9 cellular contexts compared by ENCODE assay signal in the genomic region with DNA sequence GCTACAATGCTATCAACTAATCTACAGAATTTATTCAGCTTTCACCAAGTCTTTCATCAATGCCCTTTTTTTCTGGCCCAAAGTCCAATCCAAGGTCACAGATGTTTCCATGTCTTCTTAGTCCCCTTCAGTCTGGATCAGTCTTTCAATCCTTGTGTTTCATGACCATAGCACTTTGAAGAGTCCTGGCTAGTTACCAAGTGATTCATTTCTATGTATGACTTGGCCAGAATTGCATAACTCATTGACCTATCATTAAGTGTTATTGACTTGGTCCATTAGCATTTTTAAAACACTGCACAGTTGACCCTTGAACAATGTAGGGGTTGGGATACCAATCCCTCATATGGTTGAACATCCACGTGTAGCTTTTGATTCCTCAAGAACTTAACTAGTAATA. TPM values are rescaled to one million over a fixed set of nuclear protein-coding genes. Genes with fewer than 3 reads are reported as not detected.
A peak's percentile ranks its signal among the peaks of the same experiment; 100 is the strongest.
DNase-seq lines count a peak whose midpoint lies in the region; ATAC-seq, FAIRE-seq and TF ChIP-seq lines count a peak whose summit lies in the region.
"Not testable (repeated sequence)": the region's sequence is repeated elsewhere in the genome, so short reads cannot be mapped to it uniquely, and the experiment has no call there.
"Had no signal": no experiment of that assay in that cellular context is flagged by ENCODE, and none has a peak within 500 bp of the region (broad histone marks: within the 10 kb centered on the region; RNA-seq: fewer than 3 reads in every experiment).

No MANE protein-coding gene starts in this region.

- not testable (repeated sequence) for H3K9ac ChIP-seq in astrocyte (ENCODE audit: low read length)

- not testable (repeated sequence) for H3K4me2 ChIP-seq in astrocyte (ENCODE audit: low read length)

- not testable (repeated sequence) for H4K20me1 ChIP-seq in astrocyte (ENCODE audit: insufficient read depth, low read length)

- H3K27me3 Mint-ChIP-seq in astrocyte (ENCODE audit: low read depth, unreplicated experiment) = not testable (repeated sequence)

- H3K9me3 ChIP-seq in astrocyte (ENCODE audit: insufficient read depth, low read depth, low read length) = not testable (repeated sequence)

- not testable (repeated sequence) for H3K27ac Mint-ChIP-seq in astrocyte (ENCODE audit: unreplicated experiment)

- not testable (repeated sequence) for H3K27me3 ChIP-seq in astrocyte (ENCODE audit: insufficient read depth, low read length)

- FAIRE-seq in astrocyte (lab: Jason Lieb, UNC) = peak; percentile 81

- not testable (repeated sequence) for H3K27ac ChIP-seq in astrocyte (ENCODE audit: low read depth, low read length)

- H3K4me1 Mint-ChIP-seq in astrocyte (ENCODE audit: low read depth, unreplicated experiment) = not testable (repeated sequence)

- not testable (repeated sequence) for H3K36me3 Mint-ChIP-seq in astrocyte (ENCODE audit: low read depth, unreplicated experiment)

- not testable (repeated sequence) for H2AFZ ChIP-seq in astrocyte (ENCODE audit: low read depth, low read length)

- not testable (repeated sequence) for H3K9me3 Mint-ChIP-seq in astrocyte (ENCODE audit: unreplicated experiment)

- not testable (repeated sequence) for H3K4me3 Mint-ChIP-seq in astrocyte (ENCODE audit: unreplicated experiment)

- peak; percentile 37 for ATAC-seq in omental fat pad (ENCODE audit: low FRiP score)

- TF ChIP-seq CTCF in astrocyte (IDR thresholded peaks at IDR 0.05; ENCODE audit: insufficient read depth, low read depth, low read length); fibroblast of pulmonary artery (IDR thresholded peaks at IDR 0.05; ENCODE audit: low read length, missing control alignments); omental fat pad (IDR thresholded peaks at IDR 0.05): not testable (repeated sequence)

- not testable (repeated sequence) for H3K4me1 ChIP-seq in astrocyte (ENCODE audit: insufficient read depth, low read length)

- not testable (repeated sequence) for H3K36me3 ChIP-seq in astrocyte (ENCODE audit: insufficient read depth, low read length)

- DNase-seq in ELR (ENCODE audit: low read depth) = peak; percentile 19
- DNase-seq in M059J (ENCODE audit: low read depth) = peak; percentile 3
- not testable (repeated sequence) for DNase-seq in astrocyte (ENCODE audit: low read depth); omental fat pad (ENCODE audit: low spot score)
- peak; percentile 15 for DNase-seq in dermis blood vessel endothelial cell
- peak; percentile 26 for DNase-seq in fibroblast of pulmonary artery (ENCODE audit: low read depth)

- not testable (repeated sequence) for H3K4me3 ChIP-seq in astrocyte (ENCODE audit: insufficient read depth, low read depth, low read length); fibroblast of pulmonary artery (replicated peaks; ENCODE audit: low read depth, low read length)

- H3K79me2 ChIP-seq in astrocyte (ENCODE audit: insufficient read depth, low read length) = not testable (repeated sequence)

RNA-seq across cellular contexts. Expression of a gene that starts 11.4 kb away (rescaled TPM):
- total RNA-seq in M059J (2014; rRNA removed; shearing (Covaris generic)) = 0.07 TPM in 1 of 2 replicates, not detected in the other
- total RNA-seq in astrocyte = not detected in 2 replicates
- not detected in 2 replicates for total RNA-seq in dermis blood vessel endothelial cell
- under 1 TPM in 1 of 4 donors, not detected in 3; 0.19 TPM for total RNA-seq in omental fat pad
- total RNA-seq: A673, G401, H7 had no signal

RNA-seq across cellular contexts. Expression of a gene that starts 48.5 kb away (rescaled TPM):
- 58.0 and 58.7 TPM in 2 replicates for total RNA-seq in M059J (2014; rRNA removed; shearing (Covaris generic))
- total RNA-seq in astrocyte (39.0 and 42.6 TPM in 2 replicates), dermis blood vessel endothelial cell (44.9 and 65.5 TPM in 2 replicates), omental fat pad (10 to 100 TPM; 28.4 to 42.2 (median 40.9) TPM)

RNA-seq across cellular contexts. Expression of a gene that starts 50.3 kb away (rescaled TPM):
- 0.22 and 2.5 TPM in 2 replicates for total RNA-seq in M059J (2014; rRNA removed; shearing (Covaris generic))
- 7.1 and 9.8 TPM in 2 replicates for total RNA-seq in astrocyte
- 3.0 and 4.1 TPM in 2 replicates for total RNA-seq in dermis blood vessel endothelial cell
- total RNA-seq in omental fat pad = 1 to 10 TPM; 6.4 to 7.8 (median 7.0) TPM
